1 cellular context compared by ENCODE assay signal in genomic region chr9:134162926-134163373, GRCh38.
TF ChIP-seq lines count a peak whose summit lies in the region.

No MANE protein-coding gene starts in this region.

TF ChIP-seq in GM23338, 12 proteins besides CTCF, POLR2A, EP300 and RAD21 (continued from another document):
- TF ChIP-seq, protein P1, sequence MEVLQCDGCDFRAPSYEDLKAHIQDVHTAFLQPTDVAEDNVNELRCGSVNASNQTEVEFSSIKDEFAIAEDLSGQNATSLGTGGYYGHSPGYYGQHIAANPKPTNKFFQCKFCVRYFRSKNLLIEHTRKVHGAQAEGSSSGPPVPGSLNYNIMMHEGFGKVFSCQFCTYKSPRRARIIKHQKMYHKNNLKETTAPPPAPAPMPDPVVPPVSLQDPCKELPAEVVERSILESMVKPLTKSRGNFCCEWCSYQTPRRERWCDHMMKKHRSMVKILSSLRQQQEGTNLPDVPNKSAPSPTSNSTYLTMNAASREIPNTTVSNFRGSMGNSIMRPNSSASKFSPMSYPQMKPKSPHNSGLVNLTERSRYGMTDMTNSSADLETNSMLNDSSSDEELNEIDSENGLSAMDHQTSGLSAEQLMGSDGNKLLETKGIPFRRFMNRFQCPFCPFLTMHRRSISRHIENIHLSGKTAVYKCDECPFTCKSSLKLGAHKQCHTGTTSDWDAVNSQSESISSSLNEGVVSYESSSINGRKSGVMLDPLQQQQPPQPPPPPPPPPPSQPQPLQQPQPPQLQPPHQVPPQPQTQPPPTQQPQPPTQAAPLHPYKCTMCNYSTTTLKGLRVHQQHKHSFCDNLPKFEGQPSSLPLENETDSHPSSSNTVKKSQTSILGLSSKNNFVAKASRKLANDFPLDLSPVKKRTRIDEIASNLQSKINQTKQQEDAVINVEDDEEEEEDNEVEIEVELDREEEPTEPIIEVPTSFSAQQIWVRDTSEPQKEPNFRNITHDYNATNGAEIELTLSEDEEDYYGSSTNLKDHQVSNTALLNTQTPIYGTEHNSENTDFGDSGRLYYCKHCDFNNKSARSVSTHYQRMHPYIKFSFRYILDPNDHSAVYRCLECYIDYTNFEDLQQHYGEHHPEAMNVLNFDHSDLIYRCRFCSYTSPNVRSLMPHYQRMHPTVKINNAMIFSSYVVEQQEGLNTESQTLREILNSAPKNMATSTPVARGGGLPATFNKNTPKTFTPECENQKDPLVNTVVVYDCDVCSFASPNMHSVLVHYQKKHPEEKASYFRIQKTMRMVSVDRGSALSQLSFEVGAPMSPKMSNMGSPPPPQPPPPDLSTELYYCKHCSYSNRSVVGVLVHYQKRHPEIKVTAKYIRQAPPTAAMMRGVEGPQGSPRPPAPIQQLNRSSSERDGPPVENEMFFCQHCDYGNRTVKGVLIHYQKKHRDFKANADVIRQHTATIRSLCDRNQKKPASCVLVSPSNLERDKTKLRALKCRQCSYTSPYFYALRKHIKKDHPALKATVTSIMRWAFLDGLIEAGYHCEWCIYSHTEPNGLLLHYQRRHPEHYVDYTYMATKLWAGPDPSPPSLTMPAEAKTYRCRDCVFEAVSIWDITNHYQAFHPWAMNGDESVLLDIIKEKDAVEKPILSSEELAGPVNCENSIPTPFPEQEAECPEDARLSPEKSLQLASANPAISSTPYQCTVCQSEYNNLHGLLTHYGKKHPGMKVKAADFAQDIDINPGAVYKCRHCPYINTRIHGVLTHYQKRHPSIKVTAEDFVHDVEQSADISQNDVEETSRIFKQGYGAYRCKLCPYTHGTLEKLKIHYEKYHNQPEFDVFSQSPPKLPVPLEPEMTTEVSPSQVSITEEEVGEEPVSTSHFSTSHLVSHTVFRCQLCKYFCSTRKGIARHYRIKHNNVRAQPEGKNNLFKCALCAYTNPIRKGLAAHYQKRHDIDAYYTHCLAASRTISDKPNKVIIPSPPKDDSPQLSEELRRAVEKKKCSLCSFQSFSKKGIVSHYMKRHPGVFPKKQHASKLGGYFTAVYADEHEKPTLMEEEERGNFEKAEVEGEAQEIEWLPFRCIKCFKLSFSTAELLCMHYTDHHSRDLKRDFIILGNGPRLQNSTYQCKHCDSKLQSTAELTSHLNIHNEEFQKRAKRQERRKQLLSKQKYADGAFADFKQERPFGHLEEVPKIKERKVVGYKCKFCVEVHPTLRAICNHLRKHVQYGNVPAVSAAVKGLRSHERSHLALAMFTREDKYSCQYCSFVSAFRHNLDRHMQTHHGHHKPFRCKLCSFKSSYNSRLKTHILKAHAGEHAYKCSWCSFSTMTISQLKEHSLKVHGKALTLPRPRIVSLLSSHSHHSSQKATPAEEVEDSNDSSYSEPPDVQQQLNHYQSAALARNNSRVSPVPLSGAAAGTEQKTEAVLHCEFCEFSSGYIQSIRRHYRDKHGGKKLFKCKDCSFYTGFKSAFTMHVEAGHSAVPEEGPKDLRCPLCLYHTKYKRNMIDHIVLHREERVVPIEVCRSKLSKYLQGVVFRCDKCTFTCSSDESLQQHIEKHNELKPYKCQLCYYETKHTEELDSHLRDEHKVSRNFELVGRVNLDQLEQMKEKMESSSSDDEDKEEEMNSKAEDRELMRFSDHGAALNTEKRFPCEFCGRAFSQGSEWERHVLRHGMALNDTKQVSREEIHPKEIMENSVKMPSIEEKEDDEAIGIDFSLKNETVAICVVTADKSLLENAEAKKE (CRISPR knock-in tag; IDR thresholded peaks at IDR 0.05), result no peak
- no peak for TF ChIP-seq ZNF331 (CRISPR knock-in tag; IDR thresholded peaks at IDR 0.05; ENCODE audit: low read depth)
- no peak for TF ChIP-seq REST (IDR thresholded peaks at IDR 0.05; ENCODE audit: unreplicated experiment)
- TF ChIP-seq JUNB (IDR thresholded peaks at IDR 0.05; ENCODE audit: unreplicated experiment), result no peak
- TF ChIP-seq ETS1 (IDR thresholded peaks at IDR 0.05), result no peak
- TF ChIP-seq NANOG (IDR thresholded peaks at IDR 0.05; ENCODE audit: borderline replicate concordance), result no peak
- TF ChIP-seq POLR2AphosphoS5 (IDR thresholded peaks at IDR 0.05; ENCODE audit: low read depth), result no peak; the same call in none of the 2 replicates
- no peak for TF ChIP-seq STAT1 (IDR thresholded peaks at IDR 0.05; ENCODE audit: unreplicated experiment)
